Comparison of ENCODE assay signal across 1 cellular context in genomic region chr19:10183926-10184325, GRCh38.
TF ChIP-seq lines count a peak whose summit lies in the region.

No MANE protein-coding gene starts in this region.

TF ChIP-seq in HepG2, 621 proteins besides CTCF, POLR2A, EP300 and RAD21:
- no peak for TF ChIP-seq FOXP4 (CRISPR knock-in tag; IDR thresholded peaks at IDR 0.05)
- TF ChIP-seq CEBPB (IDR thresholded peaks at IDR 0.05; ENCODE audit: borderline replicate concordance, low read depth, low read length) = peak; percentile 25; the same call in 1 of the 2 replicates
